Comparison of ENCODE assay signal across 7 cellular contexts in genomic region chr20:56358070-56358469, GRCh38. TPM values are rescaled to one million over a fixed set of nuclear protein-coding genes. Genes with fewer than 3 reads are reported as not detected.
DNase-seq lines count a peak whose midpoint lies in the region; TF ChIP-seq lines count a peak whose summit lies in the region.

No MANE protein-coding gene starts in this region.

- H3K27me3 ChIP-seq in OCI-LY3 (ENCODE audit: low read depth, low read length) (peaks cover 19% of the 10 kb centered on the region), skeletal muscle tissue (ENCODE audit: control insufficient read depth in 3 of 3, insufficient read depth in 3 of 3, low read length in 3 of 3) (no peaks in the 10 kb centered on the region)

- H3K79me2 ChIP-seq in OCI-LY3 (ENCODE audit: low read length), result no peaks in the 10 kb centered on the region

- H3K4me3 ChIP-seq in OCI-LY3 (ENCODE audit: low read length) (peak overlapping the region; percentile 78), skeletal muscle tissue (ENCODE audit: low read length in 3 of 3) (peak overlapping the region in 2 of 3 donors; percentile 57 to 59)

- H3K4me1 ChIP-seq in OCI-LY3 (ENCODE audit: low read length) (peaks cover 4% of the 10 kb centered on the region; the same call in 1 of the 2 replicates), skeletal muscle tissue (ENCODE audit: control insufficient read depth in 3 of 3, insufficient read depth in 3 of 3, low read length in 3 of 3) (peaks cover 20 to 32% (median 25%) of the 10 kb centered on the region in 3 donors)

- H3K9me3 ChIP-seq in OCI-LY3 (ENCODE audit: insufficient read depth, low read length) (no peaks in the 10 kb centered on the region), skeletal muscle tissue (ENCODE audit: control insufficient read depth in 3 of 3, low read length in 3 of 3) (no peaks in the 10 kb centered on the region)

- H3K36me3 ChIP-seq in OCI-LY3 (replicated peaks; ENCODE audit: low read depth, low read length) (no peaks in the 10 kb centered on the region), skeletal muscle tissue (ENCODE audit: control insufficient read depth in 3 of 3, insufficient read depth in 3 of 3, low read length in 3 of 3) (peaks cover 0 to 2% (median 0%) of the 10 kb centered on the region in 3 donors)

- peak overlapping the region; percentile 88 for H3K4me2 ChIP-seq in OCI-LY3 (ENCODE audit: low read length)

- H2AFZ ChIP-seq in OCI-LY3 (ENCODE audit: low read depth, low read length), result peak overlapping the region; percentile 75

- TF ChIP-seq CTCF in OCI-LY3 (IDR thresholded peaks at IDR 0.05; ENCODE audit: low read depth, low read length), result no peak
- no peak for TF ChIP-seq CTCF in GM10266 (IDR thresholded peaks at IDR 0.05; ENCODE audit: control insufficient read depth, insufficient read depth, low read depth, missing control alignments)

- H3K27ac ChIP-seq in OCI-LY3 (ENCODE audit: low read length), result no peak overlapping the region
- H3K27ac ChIP-seq in skeletal muscle tissue (ENCODE audit: low read depth, low read length), result no peak overlapping the region

- DNase-seq in GM04503 (ENCODE audit: low read depth), result peak; percentile 21
- peak; percentile 6 for DNase-seq in fibroblast of gingiva (ENCODE audit: low read depth)
- no peak for DNase-seq in stimulated activated CD4-positive, alpha-beta T cell treated with anti-CD3 and anti-CD28 coated beads, Interleukin-15, amount 100 ng/mL, for 24 hours
- no peak for DNase-seq in GM10266 (ENCODE audit: extremely low spot score)
- DNase-seq in kidney glomerular epithelial cell (lab: John Stamatoyannopoulos, UW), result no peak

- H3K9ac ChIP-seq in OCI-LY3 (ENCODE audit: low read length), result peak overlapping the region; percentile 29; the same call in 1 of the 2 replicates
- no peak overlapping the region for H3K9ac ChIP-seq in skeletal muscle tissue (ENCODE audit: low read depth in 1 of 3, low read length in 3 of 3)

- no peaks in the 10 kb centered on the region for H4K20me1 ChIP-seq in OCI-LY3 (ENCODE audit: insufficient read depth, low read length)

RNA-seq across cellular contexts. Expression of gene FAM210B, which starts 0.7 kb away (rescaled TPM):
- 31.8 TPM for total RNA-seq in skeletal muscle tissue

RNA-seq across cellular contexts. Expression of gene AURKA, which starts 33.9 kb away (rescaled TPM):
- 9.4 TPM for total RNA-seq in skeletal muscle tissue

RNA-seq across cellular contexts. Expression of gene CSTF1, which starts 34.4 kb away (rescaled TPM):
- 20.9 TPM for total RNA-seq in skeletal muscle tissue

RNA-seq across cellular contexts. Expression of gene CASS4, which starts 54.0 kb away (rescaled TPM):
- 3.7 TPM for total RNA-seq in skeletal muscle tissue

Comparison
In these comparisons a context has a peak if more than half of its experiments do, and no peak if none do; other contexts are left out.
1. DNase-seq: peak in GM04503 (single experiment) and fibroblast of gingiva (single experiment); none in stimulated activated CD4-positive, alpha-beta T cell treated with anti-CD3 and anti-CD28 coated beads, Interleukin-15, amount 100 ng/mL, for 24 hours (single experiment), GM10266 (single experiment) and kidney glomerular epithelial cell (single experiment).